Comparison of ENCODE assay signal across 22 cellular contexts in genomic region chrX:77749695-77750094, GRCh38. TPM values are rescaled to one million over a fixed set of nuclear protein-coding genes. Genes with fewer than 3 reads are reported as not detected.
DNase-seq lines count a peak whose midpoint lies in the region; ATAC-seq, FAIRE-seq and TF ChIP-seq lines count a peak whose summit lies in the region.
"Had no signal": no experiment of that assay in that cellular context is flagged by ENCODE, and none has a peak within 500 bp of the region (broad histone marks: within the 10 kb centered on the region; RNA-seq: fewer than 3 reads in every experiment).

No MANE protein-coding gene starts in this region.

- H2AFZ ChIP-seq in PC-3 (ENCODE audit: low read length): no peak overlapping the region

- intact Hi-C loops in CD8-positive, alpha-beta T cell (cut with DNase I, micrococcal nuclease): no loop called here
- intact Hi-C loops in PC-3 (cut with micrococcal nuclease): loop anchor here (5.0 kb wide), 1 partner anchor 33 kb away; no protein-coding TSS in a partner anchor
- intact Hi-C loops in pancreas (cut with DNase I): no loop called here

- no peaks in the 10 kb centered on the region for H3K27me3 ChIP-seq in CD8-positive, alpha-beta T cell (ENCODE audit: insufficient read depth, low read length)
- H3K27me3 ChIP-seq in PC-3 (ENCODE audit: low read length) (no peaks in the 10 kb centered on the region), suprapubic skin (no peaks in the 10 kb centered on the region), pancreas (no peaks in the 10 kb centered on the region)
- H3K27me3 ChIP-seq: gastrocnemius medialis, uterus had no signal

- H3K9ac ChIP-seq in PC-3 (ENCODE audit: low read length): no peak overlapping the region

- H3K27ac ChIP-seq in CD8-positive, alpha-beta T cell (ENCODE audit: low read depth, low read length): no peak overlapping the region
- H3K27ac ChIP-seq in PC-3 (ENCODE audit: low read length) (no peak overlapping the region), suprapubic skin (no peak overlapping the region), pancreas (no peak overlapping the region)
- H3K27ac ChIP-seq: gastrocnemius medialis, uterus had no signal

- no peaks in the 10 kb centered on the region for H3K9me3 Mint-ChIP-seq in CD8-positive, alpha-beta T cell

- peaks cover 40% of the 10 kb centered on the region for H3K79me2 ChIP-seq in PC-3 (ENCODE audit: low read length)

- no peaks in the 10 kb centered on the region for H3K9me3 ChIP-seq in CD8-positive, alpha-beta T cell (ENCODE audit: low read length)
- H3K9me3 ChIP-seq in PC-3 (ENCODE audit: low read length): no peaks in the 10 kb centered on the region
- H3K9me3 ChIP-seq in suprapubic skin: no peaks in the 10 kb centered on the region
- H3K9me3 ChIP-seq in pancreas: no peaks in the 10 kb centered on the region
- H3K9me3 ChIP-seq: gastrocnemius medialis, uterus had no signal

- H3K9me2 ChIP-seq in PC-3 (replicated peaks; ENCODE audit: low read length): no peaks in the 10 kb centered on the region

- BruUV-seq in PC-3 (replicated peaks; lab: Mats Ljungman, UMichigan): no TSS peak

- no peaks in the 10 kb centered on the region for H4K20me1 ChIP-seq in PC-3 (ENCODE audit: low read length)

- no peaks in the 10 kb centered on the region for H3K4me1 ChIP-seq in CD8-positive, alpha-beta T cell (ENCODE audit: insufficient read depth, low read length)
- H3K4me1 ChIP-seq in PC-3 (ENCODE audit: insufficient read depth, low read length): no peaks in the 10 kb centered on the region
- H3K4me1 ChIP-seq in suprapubic skin: no peaks in the 10 kb centered on the region
- H3K4me1 ChIP-seq in pancreas: no peaks in the 10 kb centered on the region
- H3K4me1 ChIP-seq: gastrocnemius medialis, uterus had no signal

- no peak for DNase-seq in CD8-positive, alpha-beta T cell
- peak; percentile 9 for DNase-seq in PC-3
- peak; percentile 3 to 38 for DNase-seq in dermis microvascular lymphatic vessel endothelial cell (ENCODE audit: low read depth in 2 of 2)
- DNase-seq in lung microvascular endothelial cell (ENCODE audit: low read depth in 2 of 2): peak; percentile 9 to 64
- DNase-seq in suprapubic skin (ENCODE audit: low spot score in 2 of 2): no peak
- DNase-seq in NCI-H226: no peak
- DNase-seq in pancreas: no peak
- DNase-seq: endodermal cell; gastrocnemius medialis; NCI-H187; NCI-H446; NK-92 treated with Interleukin-12 subunit alpha and Interleukin-12 subunit beta, amount 100 ng/mL, for 24 hours; right cardiac atrium; SIG-M5; uterus had no signal

- no peak for TF ChIP-seq CTCF in CD8-positive, alpha-beta T cell (IDR thresholded peaks at IDR 0.05)
- no peak for TF ChIP-seq CTCF in PC-3 (conservative IDR thresholded peaks at IDR 0.05; ENCODE audit: low read depth, low read length)
- TF ChIP-seq CTCF in suprapubic skin (IDR thresholded peaks at IDR 0.05): no peak
- TF ChIP-seq CTCF in pancreas (IDR thresholded peaks at IDR 0.05): no peak

- no peak for FAIRE-seq in pancreas (lab: Jason Lieb, UNC)
- FAIRE-seq: G401.6, GM12878 had no signal

- no peak overlapping the region for H3K4me3 Mint-ChIP-seq in CD8-positive, alpha-beta T cell
- H3K4me3 Mint-ChIP-seq: endodermal cell, mesothelial cell of epicardium, neural crest cell had no signal

- TF ChIP-seq POLR2A in suprapubic skin (IDR thresholded peaks at IDR 0.05): no peak

- TF ChIP-seq EP300 in suprapubic skin (IDR thresholded peaks at IDR 0.05): no peak

- H3K27ac Mint-ChIP-seq in CD8-positive, alpha-beta T cell: peak overlapping the region; percentile 67
- H3K27ac Mint-ChIP-seq: activated T-helper 2 cell treated with anti-CD3 and anti-CD28 coated beads, Interferon-gamma antibody, Interleukin-2, Interleukin-4, amounts not matched to agents 10 μg/mL and 5 μg/mL and 100 μg/mL, durations not matched to agents 14 hours and 24 hours and 36 hours; endodermal cell; mesothelial cell of epicardium had no signal

- POLR2A ChIA-PET in CD8-positive, alpha-beta T cell (lab: Charles Lee): no interaction called here
- POLR2A ChIA-PET in PC-3 (lab: Charles Lee; ENCODE audit: unreplicated experiment): no interaction called here

- H3F3A ChIP-seq in PC-3 (ENCODE audit: low read length, unreplicated experiment): no peaks in the 10 kb centered on the region

- H3K4me2 ChIP-seq in PC-3 (ENCODE audit: low read length): no peak overlapping the region

- CTCF ChIA-PET in CD8-positive, alpha-beta T cell (lab: Charles Lee): no interaction called here
- CTCF ChIA-PET in PC-3 (lab: Charles Lee): no interaction called here

- H3K36me3 ChIP-seq in CD8-positive, alpha-beta T cell (ENCODE audit: insufficient read depth, low read length): no peaks in the 10 kb centered on the region
- H3K36me3 ChIP-seq in PC-3 (ENCODE audit: low read depth, low read length) (no peaks in the 10 kb centered on the region), suprapubic skin (no peaks in the 10 kb centered on the region), pancreas (no peaks in the 10 kb centered on the region)
- H3K36me3 ChIP-seq: gastrocnemius medialis, uterus had no signal

- no peak for ATAC-seq in CD8-positive, alpha-beta T cell
- ATAC-seq in PC-3: peak; percentile 80
- ATAC-seq in HG02610 (IDR thresholded peaks at IDR 0.05; ENCODE audit: unreplicated experiment): no peak
- ATAC-seq in pancreas: no peak
- ATAC-seq: activated CD4-positive, CD25-positive, alpha-beta regulatory T cell treated with anti-CD3 and anti-CD28 coated beads, Interleukin-2, amount 50 U/mL, for 24 hours; gastrocnemius medialis; GM12878; right cardiac atrium had no signal

- no peaks in the 10 kb centered on the region for H3K27me3 Mint-ChIP-seq in CD8-positive, alpha-beta T cell (ENCODE audit: low read depth)

- 68% methylated on average over 5 of the region's 5 CpGs for WGBS in suprapubic skin
- WGBS in pancreas, 2 donors: 58 to 78% methylated on average over 5 of the region's 5 CpGs

- H3K36me3 Mint-ChIP-seq in CD8-positive, alpha-beta T cell: no peaks in the 10 kb centered on the region

- peaks cover 37% of the 10 kb centered on the region for H3K4me1 Mint-ChIP-seq in CD8-positive, alpha-beta T cell (ENCODE audit: low read depth)
- H3K4me1 Mint-ChIP-seq: endodermal cell, mesothelial cell of epicardium had no signal

- no peak overlapping the region for H3K4me3 ChIP-seq in CD8-positive, alpha-beta T cell (ENCODE audit: low read depth, low read length)
- H3K4me3 ChIP-seq in PC-3 (ENCODE audit: low read length): no peak overlapping the region
- H3K4me3 ChIP-seq in suprapubic skin: no peak overlapping the region
- no peak overlapping the region for H3K4me3 ChIP-seq in pancreas
- H3K4me3 ChIP-seq: gastrocnemius medialis, GM12878, uterus had no signal

RNA-seq across cellular contexts. Expression of gene ATRX, which starts 36.3 kb away (rescaled TPM):
- total RNA-seq in CD8-positive, alpha-beta T cell: 10 to 100 TPM; 61.2 to 65.7 TPM
- 64.0 and 73.0 TPM in 2 replicates for total RNA-seq in PC-3 (2014; rRNA removed)
- total RNA-seq in dermis microvascular lymphatic vessel endothelial cell: 48.5 and 58.5 TPM in 2 replicates
- 41.0 and 53.8 TPM in 2 replicates for total RNA-seq in lung microvascular endothelial cell
- 100 to 1,000 TPM in 1 of 4 donors, 10 to 100 TPM in 3; 84.4 to 259 (median 90.7) TPM for total RNA-seq in suprapubic skin
- total RNA-seq in pancreas: 10 to 100 TPM; 31.9 to 57.2 (median 42.7) TPM
- polyA plus RNA-seq in pancreas: 10 to 100 TPM; 11.3 to 15.4 TPM

Comparison
In these comparisons a context has a peak if more than half of its experiments do, and no peak if none do; other contexts are left out.
1. DNase-seq: peak in PC-3 (single experiment), dermis microvascular lymphatic vessel endothelial cell (2 of 2) and lung microvascular endothelial cell (2 of 2); none in CD8-positive, alpha-beta T cell (0 of 7), suprapubic skin (0 of 2), NCI-H226 (single experiment) and pancreas (0 of 6).